ENCODE assay signal across 8 cellular contexts in genomic region chr1:224113545-224113917, GRCh38. TPM values are rescaled to one million over a fixed set of nuclear protein-coding genes. Genes with fewer than 3 reads are reported as not detected.
DNase-seq lines count a peak whose midpoint lies in the region; ATAC-seq and TF ChIP-seq lines count a peak whose summit lies in the region.

No MANE protein-coding gene starts in this region.

- H3K4me3 ChIP-seq in GM08714 (ENCODE audit: low read length) (peak overlapping the region; percentile 78), neuronal stem cell (ENCODE audit: low read length in 2 of 2) (peak overlapping the region in 1 of 2 donors; percentile 77)

- peak overlapping the region; percentile 73 for H3K4me3 Mint-ChIP-seq in chondrocyte (ENCODE audit: unreplicated experiment)

- H3K79me1 ChIP-seq in neuronal stem cell (ENCODE audit: low read depth, low read length): peaks cover 4% of the 10 kb centered on the region

- H2BK12ac ChIP-seq in neuronal stem cell (ENCODE audit: low read length): no peak overlapping the region

- H4K91ac ChIP-seq in neuronal stem cell (ENCODE audit: low read depth, low read length, poor library complexity): no peak overlapping the region

- H2BK120ac ChIP-seq in neuronal stem cell (ENCODE audit: low read depth, low read length): no peak overlapping the region

- H3K4me1 ChIP-seq in neuronal stem cell (ENCODE audit: control insufficient read depth in 2 of 2, insufficient read depth in 1 of 2, low read depth in 1 of 2, low read length in 2 of 2): peaks cover 0 to 7% of the 10 kb centered on the region in 2 donors

- no peaks in the 10 kb centered on the region for H3K9me3 ChIP-seq in neuronal stem cell (replicated peaks in 1 of 2; ENCODE audit: control insufficient read depth in 2 of 2, insufficient read depth in 1 of 2, low read depth in 1 of 2, low read length in 2 of 2)

- DNase-seq in chondrocyte (ENCODE audit: low spot score) (no peak), neuronal stem cell (ENCODE audit: low spot score) (no peak), HuH-7.5 (ENCODE audit: low spot score) (no peak), hepatic stellate cell (ENCODE audit: low spot score) (no peak), NCI-H2171 (lab: John Stamatoyannopoulos, UW) (no peak)

- no CpG with 5 or more reads among the region's 2 CpGs for WGBS in neuronal stem cell (ENCODE audit: extremely low coverage in 2 of 2, insufficient read length in 2 of 2, insufficient replicate concordance in 1 of 2), 2 donors

- ATAC-seq in HG03520 (IDR thresholded peaks at IDR 0.05; ENCODE audit: unreplicated experiment) (peak; percentile 9), HG03135 (IDR thresholded peaks at IDR 0.05; ENCODE audit: unreplicated experiment) (no peak)

- no peak overlapping the region for H3K14ac ChIP-seq in neuronal stem cell (ENCODE audit: low read length)

- H3K9ac ChIP-seq in neuronal stem cell (ENCODE audit: low read depth, low read length, poor library complexity): no peak overlapping the region

- peaks cover 25% of the 10 kb centered on the region for H3K4me1 Mint-ChIP-seq in chondrocyte (ENCODE audit: low read depth)

- H2BK5ac ChIP-seq in neuronal stem cell (ENCODE audit: low read length): no peak overlapping the region

- H2AFZ ChIP-seq in neuronal stem cell (ENCODE audit: low read length): peak overlapping the region; percentile 85

- H3K23ac ChIP-seq in neuronal stem cell (ENCODE audit: low read depth, low read length, poor library complexity): no peak overlapping the region

- no peaks in the 10 kb centered on the region for H3K36me3 Mint-ChIP-seq in chondrocyte (ENCODE audit: low read depth)

- H3K9me3 Mint-ChIP-seq in chondrocyte (ENCODE audit: low read depth): no peaks in the 10 kb centered on the region

- peaks cover 0 to 14% of the 10 kb centered on the region in 2 donors for H3K36me3 ChIP-seq in neuronal stem cell (replicated peaks in 1 of 2; ENCODE audit: control insufficient read depth in 2 of 2, insufficient read depth in 2 of 2, low read length in 2 of 2)

- no peak for TF ChIP-seq CTCF in chondrocyte (IDR thresholded peaks at IDR 0.05)

- no peak overlapping the region for H3K18ac ChIP-seq in neuronal stem cell (ENCODE audit: low read length)

- peak overlapping the region; percentile 70 for H3K27ac Mint-ChIP-seq in chondrocyte (ENCODE audit: unreplicated experiment)

- no peak overlapping the region for H4K8ac ChIP-seq in neuronal stem cell (ENCODE audit: low read depth, low read length)

- H3K27ac ChIP-seq in neuronal stem cell (replicated peaks; ENCODE audit: low read length): no peak overlapping the region

- peak overlapping the region; percentile 11 for H3K4me2 ChIP-seq in neuronal stem cell (ENCODE audit: insufficient read depth, low read length, poor library complexity, severe bottlenecking)

- H3K4ac ChIP-seq in neuronal stem cell (ENCODE audit: low read length): no peak overlapping the region

- H3K27me3 ChIP-seq in neuronal stem cell (ENCODE audit: control insufficient read depth in 3 of 3, insufficient read depth in 3 of 3, low read depth in 1 of 3, low read length in 3 of 3): no peaks in the 10 kb centered on the region

- H2BK15ac ChIP-seq in neuronal stem cell (ENCODE audit: low read length): no peak overlapping the region

- H3K27me3 Mint-ChIP-seq in chondrocyte (ENCODE audit: low read depth): peaks cover 18% of the 10 kb centered on the region

- no peak overlapping the region for H2AK5ac ChIP-seq in neuronal stem cell (ENCODE audit: low read depth, low read length)

RNA-seq across cellular contexts. Expression of gene FBXO28, which starts 0.4 kb away (rescaled TPM):
- 19.4 to 23.9 TPM (median 20.1 TPM) in 3 replicates for total RNA-seq in chondrocyte
- 11.7 TPM for polyA plus RNA-seq in neuronal stem cell (2013, experiment 1 of 2)
- 12.2 TPM for polyA plus RNA-seq in neuronal stem cell (2013, experiment 2 of 2)
